8 cellular contexts compared by ENCODE assay signal in the genomic region with DNA sequence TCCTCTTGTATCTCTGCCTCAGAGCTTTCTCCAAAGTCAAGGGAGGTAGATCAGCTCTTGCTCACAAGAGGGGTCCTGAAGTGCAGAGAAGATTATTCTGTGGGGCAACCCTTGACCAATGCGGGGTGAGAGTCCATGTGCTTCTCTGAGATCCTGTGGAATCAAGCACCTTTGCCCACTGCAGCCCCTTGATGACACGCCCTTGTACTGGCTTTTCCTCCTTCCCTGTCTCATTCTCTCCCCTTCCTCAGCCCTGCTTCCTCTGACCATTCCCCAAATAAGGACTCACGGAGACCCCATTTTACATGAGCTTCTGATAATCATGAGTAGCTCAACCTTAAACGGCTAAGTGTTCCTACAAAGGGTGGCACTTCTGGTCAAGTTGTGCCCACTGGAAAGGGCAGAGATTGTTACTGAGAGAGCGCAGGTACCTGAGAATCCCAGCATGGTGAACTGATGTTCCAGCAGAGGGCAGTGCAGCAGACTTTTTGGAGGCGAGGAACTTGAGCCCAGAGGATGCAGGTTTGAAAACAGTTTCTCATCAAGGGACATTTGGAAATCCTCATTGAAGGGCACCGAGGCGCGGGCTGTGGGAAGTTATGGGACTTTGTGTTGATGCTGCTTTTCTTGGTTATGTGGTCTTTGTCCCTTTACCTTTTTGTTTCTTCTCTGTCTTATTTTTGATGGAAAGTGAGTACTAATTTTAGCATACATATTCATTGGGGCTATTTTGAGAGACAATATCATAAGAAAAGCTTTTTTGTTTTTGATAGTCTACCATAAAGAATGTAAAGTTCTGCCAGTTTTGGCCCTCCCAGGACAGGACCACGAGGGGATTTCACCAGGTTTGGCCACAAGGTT.
DNase-seq lines count a peak whose midpoint lies in the region; TF ChIP-seq lines count a peak whose summit lies in the region.

No MANE protein-coding gene starts in this region.

- H2AFZ ChIP-seq in fibroblast of lung (ENCODE audit: low read length) = no peak overlapping the region
- no peak overlapping the region for H2AFZ ChIP-seq in neural cell (ENCODE audit: low read depth, low read length)

- H3K9me3 ChIP-seq in fibroblast of lung (ENCODE audit: control insufficient read depth, insufficient read depth, low read depth, low read length) (no peaks in the 10 kb centered on the region), neural cell (ENCODE audit: low read length) (no peaks in the 10 kb centered on the region)

- TF ChIP-seq RAD21 in neural cell (conservative IDR thresholded peaks at IDR 0.05) = peak; percentile 68

- H3K4me2 ChIP-seq in fibroblast of lung (ENCODE audit: extremely low read depth, insufficient read depth, low read length) = no peak overlapping the region
- no peak overlapping the region for H3K4me2 ChIP-seq in neural cell (ENCODE audit: low read length)

- no peaks in the 10 kb centered on the region for H3K36me3 Mint-ChIP-seq in activated CD4-positive, alpha-beta T cell treated with anti-CD3 and anti-CD28 coated beads, Interleukin-2, amount 10 ng/mL, durations not matched to agents 7 days and 5 days (ENCODE audit: low read depth)

- H3K9ac ChIP-seq in fibroblast of lung (ENCODE audit: insufficient read depth, low read length) = no peak overlapping the region
- no peak overlapping the region for H3K9ac ChIP-seq in neural cell (ENCODE audit: low read length)

- no peaks in the 10 kb centered on the region for H3K4me1 ChIP-seq in fibroblast of lung (ENCODE audit: control insufficient read depth, extremely low read depth, insufficient read depth, low read length)

- H3K27ac Mint-ChIP-seq in activated CD4-positive, alpha-beta T cell treated with anti-CD3 and anti-CD28 coated beads, Interleukin-2, amount 10 ng/mL, durations not matched to agents 7 days and 5 days = no peak overlapping the region

- CTCF ChIA-PET in HEK293T (lab: Yijun Ruan, JAX) = interaction anchor here (0.7 to 1.7 kb wide), 7 partner anchors 11 to 394 kb away, joined by 3 to 6 read pairs (median 3); no protein-coding TSS in a partner anchor
- CTCF ChIA-PET in activated CD4-positive, alpha-beta T cell treated with anti-CD3 and anti-CD28 coated beads, Interleukin-2, amount 10 ng/mL, durations not matched to agents 7 days and 5 days (lab: Charles Lee) = no interaction called here

- H3K27me3 Mint-ChIP-seq in activated CD4-positive, alpha-beta T cell treated with anti-CD3 and anti-CD28 coated beads, Interleukin-2, amount 10 ng/mL, durations not matched to agents 7 days and 5 days = no peaks in the 10 kb centered on the region

- DNase-seq in NCI-H1694 (lab: John Stamatoyannopoulos, UW) = peak; percentile 2
- no peak for DNase-seq in NCI-H1694 treated with DMSO at 0.1 percent for 48 hours (lab: John Stamatoyannopoulos, UW)
- peak; percentile 67 for DNase-seq in HEK293T (ENCODE audit: extremely low spot score)
- DNase-seq in NCI-H1048 (lab: John Stamatoyannopoulos, UW) = peak; percentile 39
- DNase-seq in activated CD4-positive, alpha-beta T cell treated with anti-CD3 and anti-CD28 coated beads, Interleukin-2, amount 10 ng/mL, durations not matched to agents 7 days and 5 days = peak; percentile 45
- DNase-seq in fibroblast of lung (ENCODE audit: low read depth in 2 of 2) = peak; percentile 25 to 65
- DNase-seq in KG1 (lab: John Stamatoyannopoulos, UW) = no peak

- no peak for TF ChIP-seq EP300 in neural cell (conservative IDR thresholded peaks at IDR 0.05; ENCODE audit: poor library complexity, severe bottlenecking)

- H3K27me3 ChIP-seq in fibroblast of lung (ENCODE audit: control insufficient read depth, insufficient read depth, low read length) = no peaks in the 10 kb centered on the region
- no peaks in the 10 kb centered on the region for H3K27me3 ChIP-seq in neural cell (ENCODE audit: insufficient read depth, low read depth, low read length)

- no peaks in the 10 kb centered on the region for H3K9me2 ChIP-seq in neural cell (ENCODE audit: insufficient read depth, low read length)

- no peaks in the 10 kb centered on the region for H3F3A ChIP-seq in neural cell (ENCODE audit: insufficient read depth, low read length, poor library complexity, severe bottlenecking)

- POLR2A ChIA-PET in HEK293T (lab: Yijun Ruan, JAX) = no interaction called here
- POLR2A ChIA-PET in activated CD4-positive, alpha-beta T cell treated with anti-CD3 and anti-CD28 coated beads, Interleukin-2, amount 10 ng/mL, durations not matched to agents 7 days and 5 days (lab: Charles Lee) = no interaction called here

- H3K27ac ChIP-seq in fibroblast of lung (ENCODE audit: insufficient read depth, low read length) (no peak overlapping the region), neural cell (ENCODE audit: low read length) (no peak overlapping the region)

- no peaks in the 10 kb centered on the region for H3K79me2 ChIP-seq in fibroblast of lung (ENCODE audit: control insufficient read depth, insufficient read depth, low read length)
- H3K79me2 ChIP-seq in neural cell (replicated peaks; ENCODE audit: insufficient read depth, low read length) = no peaks in the 10 kb centered on the region

- TF ChIP-seq CTCF in fibroblast of lung (conservative IDR thresholded peaks at IDR 0.05 in 1 of 2, IDR thresholded peaks at IDR 0.05 in 1 of 2; ENCODE audit: low read depth in 1 of 2, low read length in 2 of 2) (peak; percentile 68 to 80), neural cell (IDR thresholded peaks at IDR 0.05; ENCODE audit: poor library complexity, severe bottlenecking) (peak; percentile 67)

- no peak overlapping the region for H3K4me3 Mint-ChIP-seq in activated CD4-positive, alpha-beta T cell treated with anti-CD3 and anti-CD28 coated beads, Interleukin-2, amount 10 ng/mL, durations not matched to agents 7 days and 5 days

- no peaks in the 10 kb centered on the region for H3K9me3 Mint-ChIP-seq in activated CD4-positive, alpha-beta T cell treated with anti-CD3 and anti-CD28 coated beads, Interleukin-2, amount 10 ng/mL, durations not matched to agents 7 days and 5 days

- no peak overlapping the region for H3K4me3 ChIP-seq in fibroblast of lung (replicated peaks in 1 of 4; ENCODE audit: control extremely low read depth in 1 of 4, insufficient read depth in 1 of 4, low read depth in 3 of 4, low read length in 4 of 4)
- H3K4me3 ChIP-seq in neural cell (ENCODE audit: low read length) = no peak overlapping the region

- H4K20me1 ChIP-seq in fibroblast of lung (ENCODE audit: control insufficient read depth, extremely low read depth, insufficient read depth, low read length) (no peaks in the 10 kb centered on the region), neural cell (ENCODE audit: insufficient read depth) (no peaks in the 10 kb centered on the region)

- no peaks in the 10 kb centered on the region for H3K36me3 ChIP-seq in fibroblast of lung (ENCODE audit: control insufficient read depth, insufficient read depth, low read length)
- no peaks in the 10 kb centered on the region for H3K36me3 ChIP-seq in neural cell (ENCODE audit: insufficient read depth, low read length)

- no peaks in the 10 kb centered on the region for H3K4me1 Mint-ChIP-seq in activated CD4-positive, alpha-beta T cell treated with anti-CD3 and anti-CD28 coated beads, Interleukin-2, amount 10 ng/mL, durations not matched to agents 7 days and 5 days

TF ChIP-seq in HEK293T, 16 proteins besides CTCF, POLR2A, EP300 and RAD21 (continues in another document):
- no peak for TF ChIP-seq ARNT (IDR thresholded peaks at IDR 0.05)
- TF ChIP-seq SP1 (IDR thresholded peaks at IDR 0.05) = no peak
- no peak for TF ChIP-seq ELF4 (IDR thresholded peaks at IDR 0.05)
- no peak for TF ChIP-seq FOXA1 (IDR thresholded peaks at IDR 0.05)
- no peak for TF ChIP-seq BHLHE40 (IDR thresholded peaks at IDR 0.05; ENCODE audit: borderline replicate concordance)
- TF ChIP-seq, protein P1, sequence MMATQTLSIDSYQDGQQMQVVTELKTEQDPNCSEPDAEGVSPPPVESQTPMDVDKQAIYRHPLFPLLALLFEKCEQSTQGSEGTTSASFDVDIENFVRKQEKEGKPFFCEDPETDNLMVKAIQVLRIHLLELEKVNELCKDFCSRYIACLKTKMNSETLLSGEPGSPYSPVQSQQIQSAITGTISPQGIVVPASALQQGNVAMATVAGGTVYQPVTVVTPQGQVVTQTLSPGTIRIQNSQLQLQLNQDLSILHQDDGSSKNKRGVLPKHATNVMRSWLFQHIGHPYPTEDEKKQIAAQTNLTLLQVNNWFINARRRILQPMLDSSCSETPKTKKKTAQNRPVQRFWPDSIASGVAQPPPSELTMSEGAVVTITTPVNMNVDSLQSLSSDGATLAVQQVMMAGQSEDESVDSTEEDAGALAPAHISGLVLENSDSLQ (IDR thresholded peaks at IDR 0.05) = no peak
- TF ChIP-seq L3MBTL2 (conservative IDR thresholded peaks at IDR 0.05) = no peak
- TF ChIP-seq FOXM1 (IDR thresholded peaks at IDR 0.05; ENCODE audit: borderline replicate concordance) = no peak
- TF ChIP-seq TARDBP (IDR thresholded peaks at IDR 0.05) = no peak
- TF ChIP-seq CTBP1 (IDR thresholded peaks at IDR 0.05; ENCODE audit: borderline replicate concordance) = no peak
- TF ChIP-seq HDGF (IDR thresholded peaks at IDR 0.05; ENCODE audit: borderline replicate concordance) = no peak
- no peak for TF ChIP-seq FOXK2 (IDR thresholded peaks at IDR 0.05)
- TF ChIP-seq ZNF384 (IDR thresholded peaks at IDR 0.05) = no peak

TF ChIP-seq in neural cell, 6 proteins besides CTCF, POLR2A, EP300 and RAD21:
- TF ChIP-seq SMC3 (conservative IDR thresholded peaks at IDR 0.05; ENCODE audit: poor library complexity) = peak; percentile 72
- no peak for TF ChIP-seq TAF1 (IDR thresholded peaks at IDR 0.05; ENCODE audit: low read depth)

Comparison
In these comparisons a context has a peak if more than half of its experiments do, and no peak if none do; other contexts are left out.
1. DNase-seq: peak in NCI-H1694 (single experiment), HEK293T (single experiment), NCI-H1048 (single experiment), activated CD4-positive, alpha-beta T cell treated with anti-CD3 and anti-CD28 coated beads, Interleukin-2, amount 10 ng/mL, durations not matched to agents 7 days and 5 days (single experiment) and fibroblast of lung (2 of 2); none in NCI-H1694 treated with DMSO at 0.1 percent for 48 hours (single experiment) and KG1 (single experiment).